In genomic region chr1:26719205-26719604, GRCh38 we compare ENCODE assay signal across 17 cellular contexts. TPM values are rescaled to one million over a fixed set of nuclear protein-coding genes. Genes with fewer than 3 reads are reported as not detected.
DNase-seq lines count a peak whose midpoint lies in the region; ATAC-seq and TF ChIP-seq lines count a peak whose summit lies in the region.
"Had no signal": no experiment of that assay in that cellular context is flagged by ENCODE, and none has a peak within 500 bp of the region (broad histone marks: within the 10 kb centered on the region; RNA-seq: fewer than 3 reads in every experiment).

No MANE protein-coding gene starts in this region.

- H3K36me3 ChIP-seq in RWPE2 (ENCODE audit: low read depth), result peaks cover 33% of the 10 kb centered on the region
- H3K36me3 ChIP-seq: tibial artery had no signal

- H3K4me1 ChIP-seq in RWPE2 (ENCODE audit: insufficient read depth, poor library complexity, severe bottlenecking), result peaks cover 33% of the 10 kb centered on the region

- no peaks in the 10 kb centered on the region for H3K9me3 Mint-ChIP-seq in activated CD4-positive, alpha-beta T cell treated with anti-CD3 and anti-CD28 coated beads for 36 hours (ENCODE audit: low read depth)
- no peaks in the 10 kb centered on the region for H3K9me3 Mint-ChIP-seq in progenitor cell of endocrine pancreas (ENCODE audit: low read depth)
- H3K9me3 Mint-ChIP-seq: activated naive CD4-positive, alpha-beta T cell treated with anti-CD3 and anti-CD28 coated beads, Interleukin-2, amount 10 ng/mL, durations not matched to agents 7 days and 5 days had no signal

- H3K4me1 Mint-ChIP-seq in activated CD4-positive, alpha-beta T cell treated with anti-CD3 and anti-CD28 coated beads for 36 hours, result peaks cover 93% of the 10 kb centered on the region
- peaks cover 68% of the 10 kb centered on the region for H3K4me1 Mint-ChIP-seq in progenitor cell of endocrine pancreas (ENCODE audit: low read depth)

- no peaks in the 10 kb centered on the region for H3K9me3 ChIP-seq in RWPE2 (ENCODE audit: severe bottlenecking)
- H3K9me3 ChIP-seq: tibial artery had no signal

- intact Hi-C loops in activated CD4-positive, alpha-beta T cell treated with anti-CD3 and anti-CD28 coated beads for 36 hours (cut with DNase I, micrococcal nuclease), result no loop called here

- no peaks in the 10 kb centered on the region for H3K27me3 ChIP-seq in RWPE2 (ENCODE audit: insufficient read depth, poor library complexity, severe bottlenecking)
- H3K27me3 ChIP-seq: tibial artery had no signal

- TF ChIP-seq CTCF in RWPE2 (IDR thresholded peaks at IDR 0.05; ENCODE audit: poor library complexity, severe bottlenecking), result peak; percentile 15
- peak; percentile 12 for TF ChIP-seq CTCF in fibroblast of pulmonary artery (IDR thresholded peaks at IDR 0.05; ENCODE audit: low read length, missing control alignments)
- TF ChIP-seq CTCF in progenitor cell of endocrine pancreas (IDR thresholded peaks at IDR 0.05; ENCODE audit: unreplicated experiment), result no peak

- peak overlapping the region; percentile 17 for H3K27ac Mint-ChIP-seq in activated CD4-positive, alpha-beta T cell treated with anti-CD3 and anti-CD28 coated beads for 36 hours
- H3K27ac Mint-ChIP-seq in progenitor cell of endocrine pancreas, result peak overlapping the region; percentile 81
- H3K27ac Mint-ChIP-seq: activated naive CD4-positive, alpha-beta T cell treated with anti-CD3 and anti-CD28 coated beads, Interleukin-2, amount 10 ng/mL, durations not matched to agents 7 days and 5 days had no signal

- CTCF ChIA-PET in activated CD4-positive, alpha-beta T cell treated with anti-CD3 and anti-CD28 coated beads for 36 hours (lab: Charles Lee), result interaction anchor here (1.1 kb wide), 1 partner anchor 28 kb away, joined by 3 read pairs; no protein-coding TSS in a partner anchor

- H3K4me3 Mint-ChIP-seq in activated CD4-positive, alpha-beta T cell treated with anti-CD3 and anti-CD28 coated beads for 36 hours, result no peak overlapping the region
- no peak overlapping the region for H3K4me3 Mint-ChIP-seq in progenitor cell of endocrine pancreas (ENCODE audit: low read depth)
- H3K4me3 Mint-ChIP-seq: activated naive CD4-positive, alpha-beta T cell treated with anti-CD3 and anti-CD28 coated beads, Interleukin-2, amount 10 ng/mL, durations not matched to agents 7 days and 5 days had no signal

- H3K36me3 Mint-ChIP-seq in activated CD4-positive, alpha-beta T cell treated with anti-CD3 and anti-CD28 coated beads for 36 hours (ENCODE audit: low read depth), result peaks cover 44% of the 10 kb centered on the region
- peaks cover 12% of the 10 kb centered on the region for H3K36me3 Mint-ChIP-seq in progenitor cell of endocrine pancreas (ENCODE audit: insufficient read depth)

- H3K27me3 Mint-ChIP-seq in activated CD4-positive, alpha-beta T cell treated with anti-CD3 and anti-CD28 coated beads for 36 hours, result no peaks in the 10 kb centered on the region
- H3K27me3 Mint-ChIP-seq in progenitor cell of endocrine pancreas, result no peaks in the 10 kb centered on the region
- H3K27me3 Mint-ChIP-seq: activated naive CD4-positive, alpha-beta T cell treated with anti-CD3 and anti-CD28 coated beads, Interleukin-2, amount 10 ng/mL, durations not matched to agents 7 days and 5 days had no signal

- DNase-seq in activated CD4-positive, alpha-beta T cell treated with anti-CD3 and anti-CD28 coated beads for 36 hours, result no peak
- DNase-seq in activated CD4-positive, alpha-beta T cell treated with anti-CD3 and anti-CD28 coated beads, Interleukin-2, amount 50 U/mL, for 48 hours, result no peak
- DNase-seq in RWPE2 (ENCODE audit: low spot score), result no peak
- DNase-seq in fibroblast of pulmonary artery (ENCODE audit: low read depth), result peak; percentile 16
- DNase-seq in progenitor cell of endocrine pancreas (ENCODE audit: low spot score, unreplicated experiment), result no peak
- DNase-seq in NCI-H1436 treated with DMSO at 0.1 percent for 48 hours (lab: John Stamatoyannopoulos, UW), result no peak
- no peak for DNase-seq in NCI-H1105 treated with DMSO at 0.1 percent for 48 hours (lab: John Stamatoyannopoulos, UW)
- DNase-seq: activated CD8-positive, alpha-beta memory T cell treated with anti-CD3 and anti-CD28 coated beads for 24 hours; activated naive CD4-positive, alpha-beta T cell treated with anti-CD3 and anti-CD28 coated beads, Interleukin-2, amount 10 ng/mL, durations not matched to agents 7 days and 5 days; mesendoderm; NCI-H1436; NCI-H526; posterior cingulate gyrus; T1000; tibial artery had no signal

- POLR2A ChIA-PET in activated CD4-positive, alpha-beta T cell treated with anti-CD3 and anti-CD28 coated beads for 36 hours (lab: Charles Lee), result interaction anchor here (0.7 kb wide), 1 partner anchor 286 kb away, joined by 5 read pairs; no protein-coding TSS in a partner anchor

- H3K27ac ChIP-seq in RWPE2 (ENCODE audit: poor library complexity, severe bottlenecking), result no peak overlapping the region
- H3K27ac ChIP-seq: coronary artery, tibial artery had no signal

- no peak for ATAC-seq in activated CD4-positive, alpha-beta T cell treated with anti-CD3 and anti-CD28 coated beads for 36 hours
- ATAC-seq in RWPE2 (ENCODE audit: low read depth) (no peak), GM21423 (IDR thresholded peaks at IDR 0.05; ENCODE audit: unreplicated experiment) (no peak)

- H3K4me3 ChIP-seq in RWPE2 (ENCODE audit: severe bottlenecking) (no peak overlapping the region), fibroblast of pulmonary artery (replicated peaks; ENCODE audit: low read depth, low read length) (no peak overlapping the region)
- H3K4me3 ChIP-seq: coronary artery, tibial artery had no signal

RNA-seq across cellular contexts. Expression of gene ARID1A, which starts 23.4 kb away (rescaled TPM):
- total RNA-seq in activated CD4-positive, alpha-beta T cell treated with anti-CD3 and anti-CD28 coated beads for 36 hours, result 100 to 1,000 TPM in 1 of 2 experiments, 10 to 100 TPM in 1; 73.1 to 112 TPM
- 174 and 186 TPM in 2 replicates for total RNA-seq in progenitor cell of endocrine pancreas
